In genomic region chr11:56545531-56545930, GRCh38 we compare ENCODE assay signal across 28 cellular contexts. TPM values are rescaled to one million over a fixed set of nuclear protein-coding genes. Genes with fewer than 3 reads are reported as not detected.
DNase-seq lines count a peak whose midpoint lies in the region; ATAC-seq and TF ChIP-seq lines count a peak whose summit lies in the region.
"Had no signal": no experiment of that assay in that cellular context is flagged by ENCODE, and none has a peak within 500 bp of the region (broad histone marks: within the 10 kb centered on the region; RNA-seq: fewer than 3 reads in every experiment).

No MANE protein-coding gene starts in this region.

- H3K36me3 Mint-ChIP-seq in nephron (ENCODE audit: low read depth), result no peaks in the 10 kb centered on the region
- no peaks in the 10 kb centered on the region for H3K36me3 Mint-ChIP-seq in activated T-cell treated with anti-CD3 and anti-CD28 coated beads, Interleukin-2, amount 50 U/mL, for 24 hours (ENCODE audit: low read depth)
- H3K36me3 Mint-ChIP-seq: CD14-positive monocyte; CD4-positive, alpha-beta memory T cell; CD4-positive, CD25-positive, alpha-beta regulatory T cell; CD8-positive, alpha-beta memory T cell had no signal

- H3K9me3 Mint-ChIP-seq in nephron, result peaks cover 6% of the 10 kb centered on the region
- H3K9me3 Mint-ChIP-seq in activated T-cell treated with anti-CD3 and anti-CD28 coated beads, Interleukin-2, amount 50 U/mL, for 24 hours, result peaks cover 22% of the 10 kb centered on the region

- peak; percentile 46 for DNase-seq in LNCaP clone FGC (ENCODE audit: low read depth)
- DNase-seq in left colon, result no peak
- no peak for DNase-seq in activated T-cell treated with anti-CD3 and anti-CD28 coated beads, Interleukin-2, amount 50 U/mL, for 24 hours
- no peak for DNase-seq in GM13977 (ENCODE audit: low spot score)
- no peak for DNase-seq in NCI-H226
- DNase-seq: AML-193; CD4-positive, alpha-beta memory T cell; CD4-positive, CD25-positive, alpha-beta regulatory T cell; CD8-positive, alpha-beta memory T cell; COR-L47; DMS 273 treated with DMSO at 0.1 percent for 48 hours; DMS153; DMS53; DMS79; DND-41; EL; GDM1 had no signal

- H3K4me3 Mint-ChIP-seq in nephron, result no peak overlapping the region
- no peak overlapping the region for H3K4me3 Mint-ChIP-seq in activated T-cell treated with anti-CD3 and anti-CD28 coated beads, Interleukin-2, amount 50 U/mL, for 24 hours
- H3K4me3 Mint-ChIP-seq: B cell; CD14-positive monocyte; CD4-positive, alpha-beta memory T cell; CD4-positive, CD25-positive, alpha-beta regulatory T cell; CD8-positive, alpha-beta memory T cell had no signal

- in situ Hi-C loops in GM13977 (cut with MboI; ENCODE audit: low pct_unique_long_range_greater_than_20kb, low sequenced_read_pairs, unreplicated experiment), result no loop called here

- peak overlapping the region in 2 of 3 experiments; percentile 18 to 42 for H3K27ac Mint-ChIP-seq in nephron
- H3K27ac Mint-ChIP-seq in activated T-cell treated with anti-CD3 and anti-CD28 coated beads, Interleukin-2, amount 50 U/mL, for 24 hours, result no peak overlapping the region
- H3K27ac Mint-ChIP-seq: B cell; CD14-positive monocyte; CD4-positive, alpha-beta memory T cell; CD4-positive, CD25-positive, alpha-beta regulatory T cell; CD8-positive, alpha-beta memory T cell had no signal

- H3K27ac ChIP-seq in C4-2B, result peak overlapping the region; percentile 80
- H3K27ac ChIP-seq: 22Rv1; A549; BLaER1 treated with 17β-estradiol and CSF1 and Interleukin-3, amounts not matched to agents 10 nM and 100 nM had no signal

- peak; percentile 95 for ATAC-seq in left colon
- ATAC-seq: A549, GM12878 had no signal

- H3K4me3 ChIP-seq in LNCaP clone FGC (ENCODE audit: low read depth, low read length), result no peak overlapping the region
- H3K4me3 ChIP-seq: A549; BLaER1 treated with 17β-estradiol and CSF1 and Interleukin-3, amounts not matched to agents 10 nM and 100 nM; GM12878 had no signal

- H3K27me3 Mint-ChIP-seq in nephron (ENCODE audit: low read depth), result no peaks in the 10 kb centered on the region
- no peaks in the 10 kb centered on the region for H3K27me3 Mint-ChIP-seq in activated T-cell treated with anti-CD3 and anti-CD28 coated beads, Interleukin-2, amount 50 U/mL, for 24 hours
- H3K27me3 Mint-ChIP-seq: B cell; CD4-positive, alpha-beta memory T cell; CD4-positive, CD25-positive, alpha-beta regulatory T cell; CD8-positive, alpha-beta memory T cell had no signal

- TF ChIP-seq CTCF in C4-2B (conservative IDR thresholded peaks at IDR 0.05) (no peak), LNCaP clone FGC (IDR thresholded peaks at IDR 0.05; ENCODE audit: control insufficient read depth, extremely low read depth, insufficient read depth) (no peak), nephron (IDR thresholded peaks at IDR 0.05; ENCODE audit: unreplicated experiment in 3 of 3) (no peak), GM13977 (IDR thresholded peaks at IDR 0.05; ENCODE audit: extremely low read depth, insufficient read depth, missing control alignments) (no peak)

- H3K4me1 Mint-ChIP-seq in nephron, result no peaks in the 10 kb centered on the region
- H3K4me1 Mint-ChIP-seq in activated T-cell treated with anti-CD3 and anti-CD28 coated beads, Interleukin-2, amount 50 U/mL, for 24 hours (ENCODE audit: low read depth), result no peaks in the 10 kb centered on the region
- H3K4me1 Mint-ChIP-seq: B cell; CD14-positive monocyte; CD4-positive, alpha-beta memory T cell; CD4-positive, CD25-positive, alpha-beta regulatory T cell; CD8-positive, alpha-beta memory T cell had no signal

- intact Hi-C loops in left colon (cut with DNase I, micrococcal nuclease), result no loop called here

RNA-seq across cellular contexts. Expression of gene OR5M11, which starts 2.5 kb away (rescaled TPM):
- not detected for total RNA-seq in left colon
- total RNA-seq: A172; B cell; CD4-positive, alpha-beta memory T cell; CD4-positive, CD25-positive, alpha-beta regulatory T cell; CD8-positive, alpha-beta memory T cell; Daoy; G401; GM12878 had no signal

RNA-seq across cellular contexts. Expression of gene OR5M10, which starts 32.0 kb away (rescaled TPM):
- total RNA-seq in left colon, result not detected
- total RNA-seq: A172; B cell; CD4-positive, alpha-beta memory T cell; CD4-positive, CD25-positive, alpha-beta regulatory T cell; CD8-positive, alpha-beta memory T cell; Daoy; G401; GM12878 had no signal

RNA-seq across cellular contexts. Expression of gene OR5M8, which starts 54.4 kb away (rescaled TPM):
- total RNA-seq in left colon, result not detected
- total RNA-seq: A172; B cell; CD4-positive, alpha-beta memory T cell; CD4-positive, CD25-positive, alpha-beta regulatory T cell; CD8-positive, alpha-beta memory T cell; Daoy; G401; GM12878 had no signal
